Comparison of ENCODE assay signal across 8 cellular contexts in genomic region chr9:82961504-82962125, GRCh38.
DNase-seq lines count a peak whose midpoint lies in the region; ATAC-seq, FAIRE-seq and TF ChIP-seq lines count a peak whose summit lies in the region.

No MANE protein-coding gene starts in this region.

- TF ChIP-seq CTCF in bronchial epithelial cell (IDR thresholded peaks at IDR 0.05; ENCODE audit: insufficient read depth, low read length, severe bottlenecking) = peak; percentile 86

- ATAC-seq in GM18511 (IDR thresholded peaks at IDR 0.05; ENCODE audit: unreplicated experiment) (peak; percentile 98), HG02884 (IDR thresholded peaks at IDR 0.05; ENCODE audit: unreplicated experiment) (peak; percentile 100)

- peak; percentile 75 for DNase-seq in AG08396 (ENCODE audit: low spot score)
- peak; percentile 80 to 99 (median 91) for DNase-seq in NCI-H1417 (lab: John Stamatoyannopoulos, UW)
- DNase-seq in SKM-1 (lab: John Stamatoyannopoulos, UW; ENCODE audit: unreplicated experiment) = peak; percentile 17
- peak; percentile 71 for DNase-seq in bronchial epithelial cell (ENCODE audit: low read depth)
- peak; percentile 77 for DNase-seq in kidney tubule cell (ENCODE audit: low spot score)
- peak; percentile 32 for DNase-seq in stimulated activated CD4-positive, alpha-beta T cell treated with anti-CD3 and anti-CD28 coated beads, Interleukin-4, amount 100 ng/mL, for 24 hours

- no peak overlapping the region for H3K4me3 ChIP-seq in bronchial epithelial cell (ENCODE audit: low read depth, low read length)

- H3K36me3 ChIP-seq in bronchial epithelial cell (ENCODE audit: control insufficient read depth, insufficient read depth, low read length) = no peaks in the 10 kb centered on the region

- no peak for FAIRE-seq in bronchial epithelial cell (lab: Jason Lieb, UNC)

- H3K27me3 ChIP-seq in bronchial epithelial cell (ENCODE audit: control insufficient read depth, insufficient read depth, low read length) = no peaks in the 10 kb centered on the region

Comparison
In these comparisons a context has a peak if more than half of its experiments do, and no peak if none do; other contexts are left out.
1. DNase-seq: peak in every context shown above with its lines; median percentile 91 in NCI-H1417; 77 in kidney tubule cell; 75 in AG08396; 71 in bronchial epithelial cell; 32 in stimulated activated CD4-positive, alpha-beta T cell treated with anti-CD3 and anti-CD28 coated beads, Interleukin-4, amount 100 ng/mL, for 24 hours; 17 in SKM-1.